26 cellular contexts compared by ENCODE assay signal in the genomic region with DNA sequence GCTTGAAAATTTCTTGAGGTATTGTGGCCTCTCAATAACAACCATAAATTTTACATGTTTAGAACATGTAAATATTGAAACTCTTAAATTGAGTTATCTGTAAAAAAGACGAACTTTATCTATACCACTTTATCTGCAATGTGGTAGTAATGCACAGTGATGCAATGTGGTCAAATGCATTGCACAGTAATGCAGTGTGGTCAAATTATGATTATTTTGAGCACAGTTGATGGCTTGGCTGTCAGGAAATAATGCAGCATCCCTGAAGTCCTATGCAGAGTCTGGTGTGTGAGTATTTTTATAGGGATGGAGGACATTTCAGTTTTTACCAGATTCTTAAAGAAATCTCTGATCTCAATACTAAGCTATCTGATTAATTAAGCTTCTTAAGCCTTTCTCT.
"Had no signal": no experiment of that assay in that cellular context is flagged by ENCODE, and none has a peak within 500 bp of the region (broad histone marks: within the 10 kb centered on the region; RNA-seq: fewer than 3 reads in every experiment).

No MANE protein-coding gene starts in this region.

- H3K4me2 ChIP-seq: neural progenitor cell, smooth muscle cell had no signal

- DNase-seq: colonic mucosa; effector CD8-positive, alpha-beta T cell; endodermal cell; foreskin fibroblast; gastrocnemius medialis; head of caudate nucleus; left ventricle myocardium superior; lower lobe of right lung; mucosa of descending colon; naive B cell; stimulated activated CD4-positive, alpha-beta T cell treated with anti-CD3 and anti-CD28 coated beads, Interleukin-12 subunit alpha, Interleukin-12 subunit beta, amount 100 ng/mL, for 4 hours; stimulated activated CD4-positive, alpha-beta T cell treated with anti-CD3 and anti-CD28 coated beads, Interleukin-1b, Interleukin-23, amount 100 ng/mL, for 48 hours; stimulated activated CD4-positive, alpha-beta T cell treated with anti-CD3 and anti-CD28 coated beads, Interleukin-4, amount 100 ng/mL, for 1 hour; stimulated activated naive CD4-positive, alpha-beta T cell treated with Interleukin-2 at 50 U/mL for 16 hours; substantia nigra; testis; tibial artery had no signal

- H3K27me3 ChIP-seq: colonic mucosa, gastrocnemius medialis, neural progenitor cell, right atrium auricular region, testis, tibial artery had no signal

- H3K9me3 ChIP-seq: colonic mucosa, gastrocnemius medialis, lower lobe of right lung, mucosa of descending colon, prostate gland, right atrium auricular region, testis, tibial artery had no signal

- H3K9ac ChIP-seq: neural progenitor cell had no signal

- H3K4me1 ChIP-seq: colonic mucosa, prostate gland, testis had no signal

- H3K36me3 ChIP-seq: colonic mucosa, gastrocnemius medialis, lower lobe of right lung, prostate gland, right atrium auricular region, tibial artery had no signal

- H3K4me3 ChIP-seq: colonic mucosa, gastrocnemius medialis, lower lobe of right lung, mucosa of descending colon, neural progenitor cell, prostate gland, right atrium auricular region, smooth muscle cell, testis, tibial artery had no signal

- H2AFZ ChIP-seq: neural progenitor cell had no signal

- H3K27ac ChIP-seq: colonic mucosa, epithelial cell of prostate, gastrocnemius medialis, lower lobe of right lung, neural progenitor cell, prostate gland, right atrium auricular region, testis, tibial artery had no signal

- ATAC-seq: esophagus mucosa; gastrocnemius medialis; left ventricle myocardium superior; lower lobe of right lung; mucosa of descending colon; natural killer cell treated with Interleukin-12 subunit alpha and Interleukin-12 subunit beta and Interleukin-15 and Interleukin-18, amount 100 ng/mL, for 72 hours; sciatic nerve; stimulated activated effector memory CD8-positive, alpha-beta T cell treated with anti-CD3 and anti-CD28 coated beads, Interleukin-12 subunit alpha, Interleukin-12 subunit beta, amount 100 ng/mL, for 72 hours had no signal
